In genomic region chr6:2917065-2917464, GRCh38 we compare ENCODE assay signal across 1 cellular context.
TF ChIP-seq lines count a peak whose summit lies in the region.

No MANE protein-coding gene starts in this region.

TF ChIP-seq in HepG2, 621 proteins besides CTCF, POLR2A, EP300 and RAD21 (continued from another document):
- TF ChIP-seq THRA (CRISPR knock-in tag; IDR thresholded peaks at IDR 0.05; ENCODE audit: borderline replicate concordance) (no peak), ZNF703 (CRISPR knock-in tag; IDR thresholded peaks at IDR 0.05; ENCODE audit: borderline replicate concordance) (no peak), ATF6 (CRISPR knock-in tag; conservative IDR thresholded peaks at IDR 0.05) (no peak), KLF11 (CRISPR knock-in tag; IDR thresholded peaks at IDR 0.05) (no peak)
